ENCODE assay signal across 28 cellular contexts in the genomic region with DNA sequence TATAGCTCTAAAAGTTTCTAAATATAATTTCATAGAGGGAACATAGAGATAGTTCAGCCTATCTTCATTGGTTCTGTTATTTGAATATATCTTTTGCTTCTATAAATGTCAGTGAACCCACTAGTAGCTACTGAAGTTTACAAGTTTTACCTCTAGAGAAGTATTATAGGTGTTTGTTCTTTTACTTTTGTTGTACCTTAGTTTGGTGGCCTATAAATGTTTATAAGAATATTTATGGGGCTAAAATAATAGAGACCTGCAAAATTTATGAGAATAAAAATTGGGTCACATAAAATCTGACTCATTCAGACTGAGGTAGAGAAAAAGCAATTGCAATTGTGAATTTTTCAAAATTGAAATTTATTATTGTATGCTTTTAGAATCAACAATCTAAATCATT.
"Had no signal": no experiment of that assay in that cellular context is flagged by ENCODE, and none has a peak within 500 bp of the region (broad histone marks: within the 10 kb centered on the region; RNA-seq: fewer than 3 reads in every experiment).

No MANE protein-coding gene starts in this region.

- H3K9me3 ChIP-seq: adrenal gland, ascending aorta, body of pancreas, breast epithelium had no signal

- H3K36me3 ChIP-seq: adrenal gland, ascending aorta, brain microvascular endothelial cell, breast epithelium, cardiac muscle cell had no signal

- H3K4me3 ChIP-seq: adrenal gland, ascending aorta, body of pancreas, breast epithelium, cardiac muscle cell had no signal

- DNase-seq: activated effector memory CD4-positive, alpha-beta T cell treated with anti-CD3 and anti-CD28 coated beads, Interleukin-2, amount 50 U/mL, for 16 hours; activated effector memory CD4-positive, alpha-beta T cell treated with Interleukin-2 at 50 U/mL for 16 hours; activated gamma-delta T cell; activated gamma-delta T cell treated with Interleukin-2 at 50 U/mL for 16 hours; activated naive CD4-positive, alpha-beta T cell; activated naive CD4-positive, alpha-beta T cell treated with anti-CD3 and anti-CD28 coated beads for 36 hours; activated naive CD4-positive, alpha-beta T cell treated with anti-CD3 and anti-CD28 coated beads, Interleukin-2, amount 10 ng/mL, durations not matched to agents 7 days and 5 days; activated naive CD4-positive, alpha-beta T cell treated with anti-CD3 and anti-CD28 coated beads, Interleukin-2, amount 50 U/mL, for 16 hours; activated naive CD4-positive, alpha-beta T cell treated with Interleukin-2 at 50 U/mL for 16 hours; activated naive CD8-positive, alpha-beta T cell treated with anti-CD3 and anti-CD28 coated beads for 36 hours; activated naive CD8-positive, alpha-beta T cell treated with anti-CD3 and anti-CD28 coated beads, Interleukin-2, amount 10 ng/mL, durations not matched to agents 7 days and 5 days; activated naive CD8-positive, alpha-beta T cell treated with anti-CD3 and anti-CD28 coated beads, Interleukin-2, amount 50 U/mL, for 24 hours; activated T-cell treated with anti-CD3 and anti-CD28 coated beads, Interleukin-2, amount 50 U/mL, for 4 hours; activated T-cell treated with anti-CD3 and anti-CD28 coated beads, Interleukin-2, amount 50 U/mL, for 48 hours; activated T-cell treated with anti-CD3 and anti-CD28 coated beads, Interleukin-2, amount 50 U/mL, for 72 hours; adrenal gland; amniotic stem cell; amygdala; anterior cingulate cortex; aorta; body of pancreas; brain microvascular endothelial cell; caudate nucleus; central memory CD4-positive, alpha-beta T cell; cerebellar nuclear complex had no signal

- H3K27ac ChIP-seq: adrenal gland, ascending aorta, body of pancreas, brain microvascular endothelial cell, breast epithelium, cardiac muscle cell had no signal

- H3K4me1 ChIP-seq: adrenal gland, ascending aorta, body of pancreas, breast epithelium had no signal
